Comparison of ENCODE assay signal across 19 cellular contexts in the genomic region with DNA sequence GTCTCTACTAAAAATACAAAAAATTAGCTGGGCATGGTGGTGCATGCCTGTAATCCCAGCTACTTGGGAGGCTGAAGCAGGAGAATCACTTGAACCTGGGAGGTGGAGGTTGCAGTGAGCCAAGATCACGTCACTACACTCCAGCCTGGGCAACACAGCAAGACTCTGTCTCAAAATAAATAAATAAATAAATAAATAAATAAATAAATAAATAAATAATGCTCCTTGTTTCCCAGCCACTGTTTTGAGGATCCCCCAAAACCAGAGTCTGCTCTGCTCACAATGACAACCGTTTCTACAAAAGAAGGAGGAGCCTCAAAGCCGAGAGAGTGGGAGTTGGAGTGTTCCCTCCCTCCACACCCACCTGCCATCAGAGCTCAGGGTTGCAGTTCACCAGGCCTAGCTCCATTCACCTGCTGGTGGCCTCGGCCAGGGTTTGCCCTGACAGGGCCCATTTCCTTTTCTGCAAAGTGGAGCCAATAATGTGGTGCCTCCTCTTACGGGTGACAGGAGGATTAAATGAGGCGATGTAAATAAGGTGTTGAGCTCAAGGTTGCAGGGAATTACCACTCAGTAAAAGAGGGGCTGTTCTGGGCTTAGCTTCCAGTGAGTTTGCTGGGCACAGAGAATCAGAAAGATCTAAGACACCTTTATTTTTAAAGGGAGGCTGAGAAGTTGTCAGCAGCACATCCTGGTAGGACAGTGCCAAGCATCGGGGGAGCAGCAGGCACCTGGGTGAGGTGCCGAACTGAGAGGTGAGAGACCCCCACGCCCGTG. TPM values are rescaled to one million over a fixed set of nuclear protein-coding genes. Genes with fewer than 3 reads are reported as not detected.
DNase-seq lines count a peak whose midpoint lies in the region; ATAC-seq and TF ChIP-seq lines count a peak whose summit lies in the region.
"Had no signal": no experiment of that assay in that cellular context is flagged by ENCODE, and none has a peak within 500 bp of the region (broad histone marks: within the 10 kb centered on the region; RNA-seq: fewer than 3 reads in every experiment).

No MANE protein-coding gene starts in this region.

- 90 to 92% methylated on average over 10 of the region's 10 CpGs for WGBS in body of pancreas, 2 donors

- in situ Hi-C loops in G401 (cut with HindIII; ENCODE audit: low sequenced_read_pairs), result no loop called here

- ATAC-seq in body of pancreas, result no peak
- ATAC-seq in GM21529 (IDR thresholded peaks at IDR 0.05; ENCODE audit: unreplicated experiment), result no peak
- ATAC-seq in GM21423 (IDR thresholded peaks at IDR 0.05; ENCODE audit: unreplicated experiment), result no peak

- TF ChIP-seq CTCF in body of pancreas (IDR thresholded peaks at IDR 0.05) (no peak), colonic mucosa (IDR thresholded peaks at IDR 0.05) (no peak)

- no peaks in the 10 kb centered on the region for H3K36me3 ChIP-seq in body of pancreas (replicated peaks in 1 of 2; ENCODE audit: insufficient read depth in 1 of 2, low read depth in 2 of 2)
- no peaks in the 10 kb centered on the region for H3K36me3 ChIP-seq in mucosa of stomach (ENCODE audit: control insufficient read depth, insufficient read depth, low read length)
- H3K36me3 ChIP-seq in colonic mucosa, result no peaks in the 10 kb centered on the region
- H3K36me3 ChIP-seq: brain microvascular endothelial cell, SJSA1, upper lobe of left lung had no signal

- intact Hi-C loops in body of pancreas (cut with DNase I) (no loop called here), colonic mucosa (cut with DNase I) (no loop called here)

- H3K4me1 ChIP-seq in body of pancreas, result peaks cover 65% of the 10 kb centered on the region
- H3K4me1 ChIP-seq in mucosa of stomach (ENCODE audit: control insufficient read depth, insufficient read depth, low read length), result peaks cover 21% of the 10 kb centered on the region
- no peaks in the 10 kb centered on the region for H3K4me1 ChIP-seq in colonic mucosa
- H3K4me1 ChIP-seq: SJSA1 had no signal

- peak; percentile 61 for DNase-seq in DMS53 (lab: John Stamatoyannopoulos, UW)
- no peak for DNase-seq in DMS53 treated with DMSO at 0.1 percent for 48 hours (lab: John Stamatoyannopoulos, UW; ENCODE audit: unreplicated experiment)
- peak; percentile 36 for DNase-seq in G401 (ENCODE audit: low spot score)
- DNase-seq in body of pancreas, result no peak
- DNase-seq in colonic mucosa, result no peak
- DNase-seq: 8988T; activated CD4-positive, alpha-beta T cell treated with anti-CD3 and anti-CD28 coated beads for 1 hour; activated T-cell treated with anti-CD3 and anti-CD28 coated beads, Interleukin-2, amount 50 U/mL, for 24 hours; brain microvascular endothelial cell; HCEC 1CT; nephron progenitor cell; stimulated activated naive B cell treated with anti-CD40 and anti-IgM and Interleukin-4, amounts not matched to agents 10 μg/mL and 1 μg/mL and 100 μg/mL, for 72 hours had no signal

- peak overlapping the region; percentile 82 to 93 (median 84) for H3K27ac ChIP-seq in body of pancreas
- H3K27ac ChIP-seq in colonic mucosa, result no peak overlapping the region
- H3K27ac ChIP-seq: SJSA1 had no signal

- H3K9me3 ChIP-seq in body of pancreas, result no peaks in the 10 kb centered on the region
- no peaks in the 10 kb centered on the region for H3K9me3 ChIP-seq in mucosa of stomach (ENCODE audit: control insufficient read depth, low read length)
- H3K9me3 ChIP-seq in colonic mucosa, result no peaks in the 10 kb centered on the region
- H3K9me3 ChIP-seq: SJSA1, upper lobe of left lung had no signal

- H3K4me3 ChIP-seq in body of pancreas (no peak overlapping the region), mucosa of stomach (ENCODE audit: low read length) (no peak overlapping the region), colonic mucosa (no peak overlapping the region)
- H3K4me3 ChIP-seq: SJSA1, upper lobe of left lung had no signal

- TF ChIP-seq POLR2A in body of pancreas (IDR thresholded peaks at IDR 0.05), result no peak

- H3K9ac ChIP-seq in mucosa of stomach (ENCODE audit: low read length) (peak overlapping the region; percentile 47), colonic mucosa (ENCODE audit: low read depth in 2 of 2, low read length in 2 of 2) (no peak overlapping the region)

- H3K27me3 ChIP-seq in body of pancreas (no peaks in the 10 kb centered on the region), mucosa of stomach (ENCODE audit: control insufficient read depth, insufficient read depth, low read length) (no peaks in the 10 kb centered on the region), colonic mucosa (no peaks in the 10 kb centered on the region)
- H3K27me3 ChIP-seq: brain microvascular endothelial cell, SJSA1, upper lobe of left lung had no signal

RNA-seq across cellular contexts. Expression of gene CRACDL, which starts 25.5 kb away (rescaled TPM):
- total RNA-seq in G401 (2014; rRNA removed; shearing (Covaris generic)), result 0.43 and 2.9 TPM in 2 replicates
- total RNA-seq in body of pancreas (10 to 100 TPM; 14.8 to 22.1 TPM), colonic mucosa (10 to 100 TPM; 11.5 to 22.3 TPM)
- total RNA-seq: fibroblast of lung, LHCN-M2, SJSA1 had no signal

Comparison
In these comparisons a context has a peak if more than half of its experiments do, and no peak if none do; other contexts are left out.
1. DNase-seq: peak in DMS53 (single experiment) and G401 (single experiment); none in DMS53 treated with DMSO at 0.1 percent for 48 hours (single experiment), body of pancreas (0 of 4) and colonic mucosa (single experiment).